ENCODE assay signal across 8 cellular contexts in the genomic region with DNA sequence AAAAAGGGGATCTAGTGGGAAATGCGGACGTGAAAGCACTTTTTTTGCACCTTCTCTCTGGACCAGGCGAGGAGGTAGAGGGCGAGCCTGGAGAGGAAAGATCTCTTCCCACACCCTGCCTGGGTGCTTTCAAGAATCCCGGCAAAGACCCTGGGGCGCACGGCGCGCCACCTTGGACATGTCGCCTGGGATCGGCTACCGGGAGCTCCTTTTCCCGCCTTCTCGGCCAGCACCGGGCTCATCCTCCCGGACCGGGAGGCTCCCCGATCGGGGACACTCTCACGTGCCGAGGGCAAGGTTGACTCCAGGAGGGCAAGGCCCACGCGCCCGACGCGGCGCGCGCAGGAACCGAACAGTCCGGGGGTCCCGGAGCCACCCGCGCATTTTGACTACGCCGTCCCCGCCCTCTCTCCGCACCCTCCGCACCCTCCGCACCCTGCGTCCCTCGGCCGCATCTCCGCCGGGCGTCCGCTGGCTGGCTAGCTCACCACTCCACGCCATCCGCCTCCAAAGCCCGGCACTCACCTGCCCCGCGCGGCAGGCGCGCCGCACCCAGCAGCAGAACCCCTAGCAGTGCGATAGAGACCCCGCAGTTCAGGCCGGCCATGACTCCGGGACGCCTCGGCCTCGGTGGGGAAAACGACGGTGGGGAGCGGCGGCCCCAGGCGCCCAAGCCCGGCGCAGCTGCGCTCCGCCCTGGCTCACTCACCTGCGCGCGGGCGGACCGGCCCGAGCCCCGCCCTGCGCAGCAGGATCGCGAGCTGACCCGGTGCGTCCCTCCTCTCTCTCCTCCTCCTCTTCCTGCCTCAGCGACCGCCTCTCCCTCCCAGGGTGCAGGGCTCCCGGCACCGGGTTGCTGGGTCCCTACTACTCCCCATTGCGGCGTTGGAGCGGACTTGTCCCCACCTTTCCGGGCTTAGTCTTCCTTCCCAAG. TPM values are rescaled to one million over a fixed set of nuclear protein-coding genes. Genes with fewer than 3 reads are reported as not detected.
A peak's percentile ranks its signal among the peaks of the same experiment; 100 is the strongest.
DNase-seq lines count a peak whose midpoint lies in the region; ATAC-seq and TF ChIP-seq lines count a peak whose summit lies in the region.

A gene with protein sequence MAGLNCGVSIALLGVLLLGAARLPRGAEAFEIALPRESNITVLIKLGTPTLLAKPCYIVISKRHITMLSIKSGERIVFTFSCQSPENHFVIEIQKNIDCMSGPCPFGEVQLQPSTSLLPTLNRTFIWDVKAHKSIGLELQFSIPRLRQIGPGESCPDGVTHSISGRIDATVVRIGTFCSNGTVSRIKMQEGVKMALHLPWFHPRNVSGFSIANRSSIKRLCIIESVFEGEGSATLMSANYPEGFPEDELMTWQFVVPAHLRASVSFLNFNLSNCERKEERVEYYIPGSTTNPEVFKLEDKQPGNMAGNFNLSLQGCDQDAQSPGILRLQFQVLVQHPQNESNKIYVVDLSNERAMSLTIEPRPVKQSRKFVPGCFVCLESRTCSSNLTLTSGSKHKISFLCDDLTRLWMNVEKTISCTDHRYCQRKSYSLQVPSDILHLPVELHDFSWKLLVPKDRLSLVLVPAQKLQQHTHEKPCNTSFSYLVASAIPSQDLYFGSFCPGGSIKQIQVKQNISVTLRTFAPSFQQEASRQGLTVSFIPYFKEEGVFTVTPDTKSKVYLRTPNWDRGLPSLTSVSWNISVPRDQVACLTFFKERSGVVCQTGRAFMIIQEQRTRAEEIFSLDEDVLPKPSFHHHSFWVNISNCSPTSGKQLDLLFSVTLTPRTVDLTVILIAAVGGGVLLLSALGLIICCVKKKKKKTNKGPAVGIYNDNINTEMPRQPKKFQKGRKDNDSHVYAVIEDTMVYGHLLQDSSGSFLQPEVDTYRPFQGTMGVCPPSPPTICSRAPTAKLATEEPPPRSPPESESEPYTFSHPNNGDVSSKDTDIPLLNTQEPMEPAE (minus strand): TSS at position 698 of the 934 bp plus-strand sequence. CDS start 91 bp downstream, at position 607.

- CTCF ChIA-PET in activated CD4-positive, alpha-beta T cell treated with anti-CD3 and anti-CD28 coated beads, Interleukin-2, amount 10 ng/mL, durations not matched to agents 7 days and 5 days (lab: Charles Lee) = interaction anchor here (0.6 to 1.6 kb wide), 5 partner anchors 9 to 87 kb away, joined by 3 to 4 read pairs (median 4); no protein-coding TSS in a partner anchor
- CTCF ChIA-PET in T-cell (lab: Charles Lee) = interaction anchor here in 1 of 2 donors (0.6 kb wide), 1 partner anchor 1146 kb away, joined by 3 read pairs; no protein-coding TSS in a partner anchor

- ATAC-seq in T-cell (replicated peaks in 1 of 4) (peak in 3 of 4 experiments; percentile 40 to 73 (median 69)), HG02973 (IDR thresholded peaks at IDR 0.05; ENCODE audit: unreplicated experiment) (no peak)

- peaks cover 30% of the 10 kb centered on the region for H3K4me1 Mint-ChIP-seq in activated CD4-positive, alpha-beta T cell treated with anti-CD3 and anti-CD28 coated beads, Interleukin-2, amount 10 ng/mL, durations not matched to agents 7 days and 5 days
- H3K4me1 Mint-ChIP-seq in T-cell (peaks cover 17 to 25% (median 19%) of the 10 kb centered on the region in 3 donors), osteocyte (ENCODE audit: unreplicated experiment) (peaks cover 12% of the 10 kb centered on the region)

- peak; percentile 22 for DNase-seq in activated CD4-positive, alpha-beta T cell treated with anti-CD3 and anti-CD28 coated beads, Interleukin-2, amount 10 ng/mL, durations not matched to agents 7 days and 5 days
- no peak for DNase-seq in activated CD4-positive, alpha-beta T cell treated with anti-CD3 and anti-CD28 coated beads, Interleukin-2, amount 50 U/mL, for 4 hours
- DNase-seq in T-cell = no peak
- peak; percentile 29 for DNase-seq in fibroblast of the aortic adventitia (ENCODE audit: low read depth)
- no peak for DNase-seq in osteocyte (ENCODE audit: extremely low spot score, unreplicated experiment)
- DNase-seq in HuH-7.5 (ENCODE audit: low spot score) = no peak
- DNase-seq in NCI-H2171 (lab: John Stamatoyannopoulos, UW) = no peak

- TF ChIP-seq CTCF in fibroblast of the aortic adventitia (IDR thresholded peaks at IDR 0.05; ENCODE audit: insufficient read depth, low read length) (no peak), osteocyte (IDR thresholded peaks at IDR 0.05) (no peak)

- peak within 1 kb of the TSS; percentile 87 for H3K27ac Mint-ChIP-seq in activated CD4-positive, alpha-beta T cell treated with anti-CD3 and anti-CD28 coated beads, Interleukin-2, amount 10 ng/mL, durations not matched to agents 7 days and 5 days
- H3K27ac Mint-ChIP-seq in T-cell = no peak within 1 kb of the TSS
- no peak within 1 kb of the TSS for H3K27ac Mint-ChIP-seq in osteocyte (ENCODE audit: unreplicated experiment)

- peaks cover 63% of the 10 kb centered on the region for H3K27me3 Mint-ChIP-seq in activated CD4-positive, alpha-beta T cell treated with anti-CD3 and anti-CD28 coated beads, Interleukin-2, amount 10 ng/mL, durations not matched to agents 7 days and 5 days
- H3K27me3 Mint-ChIP-seq in T-cell (peaks cover 31 to 57% of the 10 kb centered on the region in 2 donors), osteocyte (ENCODE audit: unreplicated experiment) (peaks cover 30% of the 10 kb centered on the region)

- H3K36me3 Mint-ChIP-seq in activated CD4-positive, alpha-beta T cell treated with anti-CD3 and anti-CD28 coated beads, Interleukin-2, amount 10 ng/mL, durations not matched to agents 7 days and 5 days (ENCODE audit: low read depth) = peaks cover 18% of the 10 kb centered on the region
- no peaks in the 10 kb centered on the region for H3K36me3 Mint-ChIP-seq in T-cell
- H3K36me3 Mint-ChIP-seq in osteocyte (ENCODE audit: unreplicated experiment) = peaks cover 6% of the 10 kb centered on the region

- H3K4me3 Mint-ChIP-seq in activated CD4-positive, alpha-beta T cell treated with anti-CD3 and anti-CD28 coated beads, Interleukin-2, amount 10 ng/mL, durations not matched to agents 7 days and 5 days = peak within 1 kb of the TSS; percentile 90
- peak within 1 kb of the TSS; percentile 80 to 88 (median 80) for H3K4me3 Mint-ChIP-seq in T-cell
- peak within 1 kb of the TSS; percentile 79 for H3K4me3 Mint-ChIP-seq in osteocyte (ENCODE audit: unreplicated experiment)

- H3K4me3 ChIP-seq in fibroblast of the aortic adventitia (ENCODE audit: low read depth, low read length) = peak within 1 kb of the TSS; percentile 79

- POLR2A ChIA-PET in activated CD4-positive, alpha-beta T cell treated with anti-CD3 and anti-CD28 coated beads, Interleukin-2, amount 10 ng/mL, durations not matched to agents 7 days and 5 days (lab: Charles Lee) = no interaction called here
- POLR2A ChIA-PET in T-cell (lab: Charles Lee) = no interaction called here

- peaks cover 14% of the 10 kb centered on the region for H3K9me3 Mint-ChIP-seq in activated CD4-positive, alpha-beta T cell treated with anti-CD3 and anti-CD28 coated beads, Interleukin-2, amount 10 ng/mL, durations not matched to agents 7 days and 5 days
- H3K9me3 Mint-ChIP-seq in T-cell = peaks cover 3 to 11% (median 8%) of the 10 kb centered on the region in 3 donors
- peaks cover 8% of the 10 kb centered on the region for H3K9me3 Mint-ChIP-seq in osteocyte (ENCODE audit: unreplicated experiment)

RNA-seq across cellular contexts. Expression of the gene that starts here (rescaled TPM):
- total RNA-seq in activated CD4-positive, alpha-beta T cell treated with anti-CD3 and anti-CD28 coated beads, Interleukin-2, amount 10 ng/mL, durations not matched to agents 7 days and 5 days = 10 to 100 TPM; 21.7 to 22.2 TPM
- total RNA-seq in T-cell = 1 to 10 TPM in 1 of 5 donors, under 1 TPM in 4; 0.36 to 1.7 (median 0.55) TPM
- 1.3 and 32.8 TPM in 2 replicates for total RNA-seq in fibroblast of the aortic adventitia (ENCODE audit: low replicate concordance)
- 2.3 and 2.7 TPM in 2 replicates for total RNA-seq in osteocyte

Comparison
In these comparisons a context has a peak if more than half of its experiments do, and no peak if none do; other contexts are left out.
1. DNase-seq: peak in activated CD4-positive, alpha-beta T cell treated with anti-CD3 and anti-CD28 coated beads, Interleukin-2, amount 10 ng/mL, durations not matched to agents 7 days and 5 days (single experiment) and fibroblast of the aortic adventitia (single experiment); none in activated CD4-positive, alpha-beta T cell treated with anti-CD3 and anti-CD28 coated beads, Interleukin-2, amount 50 U/mL, for 4 hours (0 of 2), T-cell (0 of 34), osteocyte (single experiment), HuH-7.5 (single experiment) and NCI-H2171 (single experiment).
2. Peak in every context shown above with its lines, with median percentiles within 50 percentile points of each other: H3K4me3 Mint-ChIP-seq.